ENCODE assay signal across 19 cellular contexts in genomic region chr4:108160741-108161352, GRCh38. TPM values are rescaled to one million over a fixed set of nuclear protein-coding genes. Genes with fewer than 3 reads are reported as not detected.
DNase-seq lines count a peak whose midpoint lies in the region; ATAC-seq and TF ChIP-seq lines count a peak whose summit lies in the region.
"Had no signal": no experiment of that assay in that cellular context is flagged by ENCODE, and none has a peak within 500 bp of the region (broad histone marks: within the 10 kb centered on the region; RNA-seq: fewer than 3 reads in every experiment).

No MANE protein-coding gene starts in this region.

- H3K9me3 ChIP-seq in CD8-positive, alpha-beta T cell (ENCODE audit: low read length), result no peaks in the 10 kb centered on the region
- H3K9me3 ChIP-seq in mucosa of descending colon, result no peaks in the 10 kb centered on the region
- H3K9me3 ChIP-seq: heart left ventricle, ovary, spleen had no signal

- CTCF ChIA-PET in CD8-positive, alpha-beta T cell (lab: Charles Lee), result interaction anchor here (0.6 to 3.1 kb wide), 4 partner anchors 115 to 411 kb away, joined by 3 to 12 read pairs (median 4); no protein-coding TSS in a partner anchor

- peak overlapping the region; percentile 83 for H3K4me3 Mint-ChIP-seq in CD8-positive, alpha-beta T cell
- H3K4me3 Mint-ChIP-seq in GM23338 (no peak overlapping the region), osteocyte (ENCODE audit: unreplicated experiment) (no peak overlapping the region)
- peak overlapping the region; percentile 96 for H3K4me3 Mint-ChIP-seq in activated T-helper 17 cell treated with anti-CD3 and anti-CD28 coated beads, Interleukin-2, amount 50 U/mL, for 72 hours

- H3K4me1 ChIP-seq in CD8-positive, alpha-beta T cell (ENCODE audit: insufficient read depth, low read length), result peaks cover 37% of the 10 kb centered on the region
- peaks cover 21% of the 10 kb centered on the region for H3K4me1 ChIP-seq in GM23338 (ENCODE audit: insufficient read depth)
- no peaks in the 10 kb centered on the region for H3K4me1 ChIP-seq in mucosa of descending colon (ENCODE audit: low read depth)

- no peaks in the 10 kb centered on the region for H3K27me3 Mint-ChIP-seq in CD8-positive, alpha-beta T cell (ENCODE audit: low read depth)
- H3K27me3 Mint-ChIP-seq in GM23338 (ENCODE audit: insufficient read depth, low read depth, poor library complexity), result peaks cover 17% of the 10 kb centered on the region
- no peaks in the 10 kb centered on the region for H3K27me3 Mint-ChIP-seq in activated T-helper 17 cell treated with anti-CD3 and anti-CD28 coated beads, Interleukin-2, amount 50 U/mL, for 72 hours
- peaks cover 48% of the 10 kb centered on the region for H3K27me3 Mint-ChIP-seq in osteocyte (ENCODE audit: unreplicated experiment)

- intact Hi-C loops in CD8-positive, alpha-beta T cell (cut with DNase I, micrococcal nuclease), result loop anchor here in 1 of 2 experiments (1.0 to 2.0 kb wide), 2 partner anchors 9 to 16 kb away; no protein-coding TSS in a partner anchor
- intact Hi-C loops in mucosa of descending colon (cut with DNase I, micrococcal nuclease), result no loop called here
- intact Hi-C loops in Right ventricle myocardium superior (cut with DNase I), result no loop called here

- peaks cover 71% of the 10 kb centered on the region for H3K4me1 Mint-ChIP-seq in CD8-positive, alpha-beta T cell (ENCODE audit: low read depth)
- H3K4me1 Mint-ChIP-seq in GM23338 (peaks cover 20% of the 10 kb centered on the region), osteocyte (ENCODE audit: unreplicated experiment) (no peaks in the 10 kb centered on the region)
- peaks cover 29% of the 10 kb centered on the region for H3K4me1 Mint-ChIP-seq in activated T-helper 17 cell treated with anti-CD3 and anti-CD28 coated beads, Interleukin-2, amount 50 U/mL, for 72 hours

- TF ChIP-seq CTCF in CD8-positive, alpha-beta T cell (IDR thresholded peaks at IDR 0.05), result no peak
- no peak for TF ChIP-seq CTCF in GM23338 (conservative IDR thresholded peaks at IDR 0.05; ENCODE audit: low read depth in 2 of 2)
- TF ChIP-seq CTCF in mucosa of descending colon (IDR thresholded peaks at IDR 0.05), result no peak
- TF ChIP-seq CTCF in osteocyte (IDR thresholded peaks at IDR 0.05), result no peak

- no peaks in the 10 kb centered on the region for H3K9me2 ChIP-seq in GM23338 (ENCODE audit: insufficient read depth)

- no peaks in the 10 kb centered on the region for H3F3A ChIP-seq in GM23338 (replicated peaks; ENCODE audit: low read depth)

- peak overlapping the region; percentile 91 for H3K27ac Mint-ChIP-seq in CD8-positive, alpha-beta T cell
- no peak overlapping the region for H3K27ac Mint-ChIP-seq in GM23338
- H3K27ac Mint-ChIP-seq in activated T-helper 17 cell treated with anti-CD3 and anti-CD28 coated beads, Interleukin-2, amount 50 U/mL, for 72 hours, result peak overlapping the region; percentile 61
- H3K27ac Mint-ChIP-seq in osteocyte (ENCODE audit: unreplicated experiment), result no peak overlapping the region

- no peaks in the 10 kb centered on the region for H3K27me3 ChIP-seq in CD8-positive, alpha-beta T cell (ENCODE audit: insufficient read depth, low read length)
- H3K27me3 ChIP-seq in GM23338 (ENCODE audit: insufficient read depth), result peaks cover 85% of the 10 kb centered on the region
- H3K27me3 ChIP-seq: ovary had no signal

- H3K36me3 ChIP-seq in CD8-positive, alpha-beta T cell (ENCODE audit: insufficient read depth, low read length), result peaks cover 29% of the 10 kb centered on the region
- no peaks in the 10 kb centered on the region for H3K36me3 ChIP-seq in GM23338 (ENCODE audit: insufficient read depth)
- no peaks in the 10 kb centered on the region for H3K36me3 ChIP-seq in mucosa of descending colon (ENCODE audit: low read depth)
- H3K36me3 ChIP-seq: heart left ventricle, ovary, spleen had no signal

- POLR2A ChIA-PET in CD8-positive, alpha-beta T cell (lab: Charles Lee), result interaction anchor here (0.7 to 5.3 kb wide), 15 partner anchors 9 to 131 kb away, joined by 3 to 34 read pairs (median 4); no protein-coding TSS in a partner anchor

- peaks cover 77% of the 10 kb centered on the region for H3K36me3 Mint-ChIP-seq in CD8-positive, alpha-beta T cell
- H3K36me3 Mint-ChIP-seq in GM23338 (ENCODE audit: low read depth) (no peaks in the 10 kb centered on the region), osteocyte (ENCODE audit: unreplicated experiment) (peaks cover 5% of the 10 kb centered on the region)
- peaks cover 92% of the 10 kb centered on the region for H3K36me3 Mint-ChIP-seq in activated T-helper 17 cell treated with anti-CD3 and anti-CD28 coated beads, Interleukin-2, amount 50 U/mL, for 72 hours (ENCODE audit: low read depth)

- no peaks in the 10 kb centered on the region for H3K79me2 ChIP-seq in GM23338 (replicated peaks; ENCODE audit: insufficient read depth)

- peak overlapping the region; percentile 28 for H3K27ac ChIP-seq in CD8-positive, alpha-beta T cell (ENCODE audit: low read depth, low read length)
- H3K27ac ChIP-seq in GM23338 (ENCODE audit: low read depth), result no peak overlapping the region
- H3K27ac ChIP-seq: heart left ventricle, HL-60, KMS-11, ovary had no signal

- no peak for DNase-seq in CD8-positive, alpha-beta T cell
- DNase-seq in GM23338 (ENCODE audit: low spot score) (peak; percentile 70), mucosa of descending colon (no peak), osteocyte (ENCODE audit: extremely low spot score, unreplicated experiment) (no peak), erythroblast (lab: John Stamatoyannopoulos, UW) (no peak), Right ventricle myocardium superior (no peak)
- DNase-seq: activated CD8-positive, alpha-beta memory T cell treated with anti-CD3 and anti-CD28 coated beads, Interleukin-2, amount 50 U/mL, for 4 hours; aorta; cortex of kidney; HCEC 1CT; heart left ventricle; NCI-H146; NCI-H446 treated with DMSO at 0.1 percent for 48 hours; ovary; spleen had no signal

- H3K4me3 ChIP-seq in CD8-positive, alpha-beta T cell (ENCODE audit: low read depth, low read length), result peak overlapping the region; percentile 73
- H3K4me3 ChIP-seq in GM23338 (0 out of 2 replicates have a peak overlapping the region, but pooled peaks have one; percentile 5), mucosa of descending colon (no peak overlapping the region)
- H3K4me3 ChIP-seq: heart left ventricle, ovary had no signal

- peaks cover 3% of the 10 kb centered on the region; the same call in 1 of the 2 replicates for H4K20me1 ChIP-seq in GM23338 (replicated peaks; ENCODE audit: insufficient read depth)

- TF ChIP-seq POLR2A in erythroblast (IDR thresholded peaks at IDR 0.05; ENCODE audit: low read length), result no peak

- H3K4me2 ChIP-seq in GM23338, result peak overlapping the region; percentile 66

- H2AFZ ChIP-seq in GM23338, result no peak overlapping the region

- no peaks in the 10 kb centered on the region for H3K9me3 Mint-ChIP-seq in CD8-positive, alpha-beta T cell
- no peaks in the 10 kb centered on the region for H3K9me3 Mint-ChIP-seq in GM23338
- H3K9me3 Mint-ChIP-seq in activated T-helper 17 cell treated with anti-CD3 and anti-CD28 coated beads, Interleukin-2, amount 50 U/mL, for 72 hours, result no peaks in the 10 kb centered on the region
- H3K9me3 Mint-ChIP-seq in osteocyte (ENCODE audit: unreplicated experiment), result no peaks in the 10 kb centered on the region

- ATAC-seq in CD8-positive, alpha-beta T cell, result peak; percentile 40
- ATAC-seq in GM23338 (peak; percentile 76), mucosa of descending colon (peak; percentile 14), GM18861 (IDR thresholded peaks at IDR 0.05; ENCODE audit: unreplicated experiment) (no peak), Right ventricle myocardium superior (ENCODE audit: poor library complexity) (no peak)
- ATAC-seq in activated T-helper 17 cell treated with anti-CD3 and anti-CD28 coated beads, Interleukin-2, amount 50 U/mL, for 72 hours (replicated peaks), result peak; percentile 44
- ATAC-seq: heart left ventricle had no signal

TF ChIP-seq in GM23338, 12 proteins besides CTCF, POLR2A, EP300 and RAD21:
- 0 out of 2 replicates have a peak, but pooled peaks have one; percentile 21 for TF ChIP-seq POLR2AphosphoS5 (IDR thresholded peaks at IDR 0.05; ENCODE audit: low read depth)
- no peak for TF ChIP-seq ZNF114 (CRISPR knock-in tag; IDR thresholded peaks at IDR 0.05)

RNA-seq across cellular contexts. Expression of gene LEF1, which starts 7.9 kb away (rescaled TPM):
- total RNA-seq in CD8-positive, alpha-beta T cell, result 100 to 1,000 TPM; 325 to 335 TPM
- 0.23 and 0.73 TPM in 2 replicates for total RNA-seq in GM23338 (2014; rRNA removed; shearing (Covaris generic))
- polyA plus RNA-seq in GM23338 (2016; fragmentation: Nextera tagmentation; extraction: Ambion mirVana), result 0.50 and 1.0 TPM in 2 replicates
- total RNA-seq in activated T-helper 17 cell treated with anti-CD3 and anti-CD28 coated beads, Interleukin-2, amount 50 U/mL, for 72 hours, result 10 to 100 TPM; 73.4 to 93.4 TPM
- 1 to 10 TPM; 2.2 to 3.9 (median 2.5) TPM for total RNA-seq in mucosa of descending colon
- total RNA-seq in osteocyte, result 1.7 and 3.1 TPM in 2 replicates
- 0.51 TPM for total RNA-seq in Right ventricle myocardium superior

Comparison
In these comparisons a context has a peak if more than half of its experiments do, and no peak if none do; other contexts are left out.
1. ATAC-seq: peak in CD8-positive, alpha-beta T cell (single experiment), GM23338 (single experiment), activated T-helper 17 cell treated with anti-CD3 and anti-CD28 coated beads, Interleukin-2, amount 50 U/mL, for 72 hours (single experiment) and mucosa of descending colon (single experiment); none in GM18861 (single experiment) and Right ventricle myocardium superior (single experiment).
2. H3K27ac Mint-ChIP-seq: peak in CD8-positive, alpha-beta T cell (single experiment) and activated T-helper 17 cell treated with anti-CD3 and anti-CD28 coated beads, Interleukin-2, amount 50 U/mL, for 72 hours (single experiment); none in GM23338 (single experiment) and osteocyte (single experiment).
3. H3K4me3 Mint-ChIP-seq: peak in CD8-positive, alpha-beta T cell (single experiment) and activated T-helper 17 cell treated with anti-CD3 and anti-CD28 coated beads, Interleukin-2, amount 50 U/mL, for 72 hours (single experiment); none in GM23338 (single experiment) and osteocyte (single experiment).
4. RNA of gene LEF1, which starts 7.9 kb away (total RNA-seq): 325 to 335 TPM in CD8-positive, alpha-beta T cell and 73.4 to 93.4 TPM in activated T-helper 17 cell treated with anti-CD3 and anti-CD28 coated beads, Interleukin-2, amount 50 U/mL, for 72 hours; 2.2 to 3.9 TPM in mucosa of descending colon, 1.7 to 3.1 TPM in osteocyte, 0.23 to 0.73 TPM in GM23338 and 0.51 TPM in Right ventricle myocardium superior (single experiment); every median in the first group is over 10 times any median in the second.